In the genomic region with DNA sequence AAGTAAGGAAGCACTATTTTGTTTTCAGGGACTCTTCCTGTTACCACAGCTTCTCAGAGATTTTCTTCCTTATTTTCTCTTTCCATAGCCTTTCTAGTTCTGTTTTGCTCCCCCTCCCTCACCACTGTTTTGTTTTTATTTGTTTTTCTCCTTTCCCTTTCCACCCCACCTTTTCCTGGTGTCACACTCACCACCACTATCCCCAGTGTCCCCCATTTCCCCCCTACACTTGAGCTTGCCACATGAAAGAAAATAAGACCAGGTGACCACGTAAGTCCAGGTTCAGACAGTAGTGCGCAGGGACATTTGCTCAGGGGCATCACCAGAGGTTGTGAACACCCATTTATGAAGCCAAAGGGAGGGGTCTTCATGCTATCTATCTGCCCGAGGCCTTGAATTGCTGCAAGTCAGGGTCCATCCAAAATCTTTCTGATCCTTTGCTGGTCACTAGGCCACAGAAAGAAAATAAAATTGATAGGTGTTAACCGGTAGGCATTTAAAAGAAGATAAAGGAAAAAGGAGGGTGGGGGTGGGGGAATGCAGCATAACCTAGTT, we compare ENCODE assay signal across 1 cellular context.
TF ChIP-seq lines count a peak whose summit lies in the region.

No MANE protein-coding gene starts in this region.

TF ChIP-seq in K562, 482 proteins besides CTCF, POLR2A, EP300 and RAD21:
- TF ChIP-seq NR2F6 (CRISPR knock-in tag; IDR thresholded peaks at IDR 0.05) (no peak), CHCHD3 (CRISPR knock-in tag; IDR thresholded peaks at IDR 0.05) (no peak), ZNF644 (tag; IDR thresholded peaks at IDR 0.05; ENCODE audit: low read depth) (no peak), ATF1 (CRISPR knock-in tag; IDR thresholded peaks at IDR 0.05) (no peak), ATF1 (tag; IDR thresholded peaks at IDR 0.05) (no peak), GATAD2A (IDR thresholded peaks at IDR 0.05) (no peak), KDM2B (CRISPR knock-in tag; IDR thresholded peaks at IDR 0.05) (no peak), MED1 (CRISPR knock-in tag; IDR thresholded peaks at IDR 0.05; ENCODE audit: borderline replicate concordance) (no peak)
